ENCODE assay signal across 18 cellular contexts in the genomic region with DNA sequence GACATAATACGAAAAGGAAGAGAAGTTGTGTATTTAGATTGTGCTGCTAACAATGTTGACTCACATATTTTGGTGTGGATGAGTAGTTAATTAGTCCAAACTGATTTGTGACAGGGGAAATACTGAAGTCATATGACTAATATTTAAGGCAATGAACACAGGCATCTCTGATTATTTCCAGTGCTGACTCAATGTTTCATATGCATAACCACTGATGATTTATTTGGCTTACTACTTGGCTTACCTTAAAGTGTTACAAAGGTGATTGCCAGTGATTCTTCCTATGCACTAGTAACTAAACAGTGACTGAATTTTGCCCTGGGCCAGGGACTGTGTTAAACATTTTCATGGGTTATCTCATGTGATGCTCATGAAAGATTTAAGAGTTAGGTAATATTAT.
"Had no signal": no experiment of that assay in that cellular context is flagged by ENCODE, and none has a peak within 500 bp of the region (broad histone marks: within the 10 kb centered on the region; RNA-seq: fewer than 3 reads in every experiment).

No MANE protein-coding gene starts in this region.

- H3K4me1 Mint-ChIP-seq: endodermal cell; stimulated activated effector memory CD8-positive, alpha-beta T cell treated with anti-CD3 and anti-CD28 coated beads, Interleukin-12 subunit alpha, Interleukin-12 subunit beta, amount 100 ng/mL, for 72 hours had no signal

- H3K9me3 Mint-ChIP-seq: activated T-helper 1 cell treated with anti-CD3 and anti-CD28 coated beads, Interleukin-12 subunit alpha, Interleukin-12 subunit beta, Interleukin-2, Interleukin-4 antibody, amounts not matched to agents 30 ng/mL and 10 ng/mL and 1 ng/mL, durations not matched to agents 14 hours and 24 hours and 36 hours had no signal

- H3K36me3 Mint-ChIP-seq: activated naive CD8-positive, alpha-beta T cell treated with anti-CD3 and anti-CD28 coated beads, Interleukin-2, amount 10 ng/mL, durations not matched to agents 7 days and 5 days; natural killer cell; stimulated activated effector memory CD8-positive, alpha-beta T cell treated with anti-CD3 and anti-CD28 coated beads, Interleukin-12 subunit alpha, Interleukin-12 subunit beta, amount 100 ng/mL, for 72 hours had no signal

- H3K4me3 Mint-ChIP-seq: activated naive CD8-positive, alpha-beta T cell treated with anti-CD3 and anti-CD28 coated beads, Interleukin-2, amount 10 ng/mL, durations not matched to agents 7 days and 5 days; activated T-helper 1 cell treated with anti-CD3 and anti-CD28 coated beads, Interleukin-12 subunit alpha, Interleukin-12 subunit beta, Interleukin-2, Interleukin-4 antibody, amounts not matched to agents 30 ng/mL and 10 ng/mL and 1 ng/mL, durations not matched to agents 14 hours and 24 hours and 36 hours; endodermal cell; natural killer cell; stimulated activated effector memory CD8-positive, alpha-beta T cell treated with anti-CD3 and anti-CD28 coated beads, Interleukin-12 subunit alpha, Interleukin-12 subunit beta, amount 100 ng/mL, for 72 hours had no signal

- ATAC-seq: left lung; natural killer cell; stimulated activated effector memory CD8-positive, alpha-beta T cell treated with anti-CD3 and anti-CD28 coated beads, Interleukin-12 subunit alpha, Interleukin-12 subunit beta, amount 100 ng/mL, for 72 hours had no signal

- H3K27me3 ChIP-seq: cardiac muscle cell, esophagus muscularis mucosa, hepatocyte, left lung had no signal

- H3K9me3 ChIP-seq: esophagus muscularis mucosa, left lung, neutrophil, thoracic aorta had no signal

- DNase-seq: activated CD4-positive, alpha-beta T cell treated with anti-CD3 and anti-CD28 coated beads, Interleukin-2, amount 50 U/mL, for 1 hour; activated naive CD4-positive, alpha-beta T cell; activated naive CD8-positive, alpha-beta T cell treated with anti-CD3 and anti-CD28 coated beads, Interleukin-2, amount 10 ng/mL, durations not matched to agents 7 days and 5 days; anterior cingulate cortex; dorsolateral prefrontal cortex; endodermal cell; islet precursor cell; left lung; mesenchymal stem cell; natural killer cell; retina had no signal

- H3K36me3 ChIP-seq: cardiac muscle cell, esophagus muscularis mucosa, left lung, neutrophil, thoracic aorta had no signal

- H3K4me3 ChIP-seq: cardiac muscle cell, dorsolateral prefrontal cortex, esophagus muscularis mucosa, hepatocyte, left lung, thoracic aorta had no signal

- H3K27ac Mint-ChIP-seq: activated naive CD8-positive, alpha-beta T cell treated with anti-CD3 and anti-CD28 coated beads, Interleukin-2, amount 10 ng/mL, durations not matched to agents 7 days and 5 days; activated T-helper 1 cell treated with anti-CD3 and anti-CD28 coated beads, Interleukin-12 subunit alpha, Interleukin-12 subunit beta, Interleukin-2, Interleukin-4 antibody, amounts not matched to agents 30 ng/mL and 10 ng/mL and 1 ng/mL, durations not matched to agents 14 hours and 24 hours and 36 hours; endodermal cell; natural killer cell; stimulated activated effector memory CD8-positive, alpha-beta T cell treated with anti-CD3 and anti-CD28 coated beads, Interleukin-12 subunit alpha, Interleukin-12 subunit beta, amount 100 ng/mL, for 72 hours had no signal

- H3K4me1 ChIP-seq: esophagus muscularis mucosa, left lung had no signal

- H3K27ac ChIP-seq: cardiac muscle cell, dorsolateral prefrontal cortex, esophagus muscularis mucosa, hepatocyte, left lung, neutrophil, thoracic aorta had no signal
